Comparison of ENCODE assay signal across 37 cellular contexts in the genomic region with DNA sequence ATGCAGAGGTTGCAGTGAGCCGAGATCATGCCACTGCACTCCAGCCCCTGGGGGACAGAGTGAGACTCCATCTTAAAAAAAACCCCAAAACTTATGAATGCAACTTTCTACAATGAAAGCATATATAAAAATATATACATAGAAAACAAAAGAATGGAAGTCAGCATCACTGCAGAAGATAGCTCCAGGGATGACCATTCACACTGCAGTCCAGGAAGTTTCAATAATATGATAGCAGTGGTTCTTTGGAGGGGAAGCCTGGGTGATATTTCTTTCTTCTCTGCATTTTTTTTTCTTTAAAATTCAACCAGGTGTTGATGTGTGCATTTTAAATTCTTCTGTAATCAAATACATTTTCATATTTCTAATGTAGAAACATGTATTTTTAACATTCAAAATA. TPM values are rescaled to one million over a fixed set of nuclear protein-coding genes. Genes with fewer than 3 reads are reported as not detected.
"Had no signal": no experiment of that assay in that cellular context is flagged by ENCODE, and none has a peak within 500 bp of the region (broad histone marks: within the 10 kb centered on the region; RNA-seq: fewer than 3 reads in every experiment).

No MANE protein-coding gene starts in this region.

- H3K4me3 Mint-ChIP-seq: activated naive CD4-positive, alpha-beta T cell treated with anti-CD3 and anti-CD28 coated beads for 36 hours; activated naive CD4-positive, alpha-beta T cell treated with anti-CD3 and anti-CD28 coated beads, Interleukin-2, amount 10 ng/mL, durations not matched to agents 7 days and 5 days; activated naive CD4-positive, alpha-beta T cell treated with anti-CD3 and anti-CD28 coated beads, Interleukin-2, amount 50 U/mL, for 24 hours; activated naive CD8-positive, alpha-beta T cell; activated naive CD8-positive, alpha-beta T cell treated with anti-CD3 and anti-CD28 coated beads for 36 hours; activated naive CD8-positive, alpha-beta T cell treated with anti-CD3 and anti-CD28 coated beads, Interleukin-2, amount 10 ng/mL, durations not matched to agents 7 days and 5 days; activated naive CD8-positive, alpha-beta T cell treated with anti-CD3 and anti-CD28 coated beads, Interleukin-2, amount 50 U/mL, for 24 hours; activated T-cell treated with anti-CD3 and anti-CD28 coated beads, Interleukin-2, amount 50 U/mL, for 24 hours; activated T-cell treated with anti-CD3 and anti-CD28 coated beads, Interleukin-2, amount 50 U/mL, for 4 hours; activated T-cell treated with anti-CD3 and anti-CD28 coated beads, Interleukin-2, amount 50 U/mL, for 72 hours; activated T-helper 1 cell treated with anti-CD3 and anti-CD28 coated beads, Interleukin-12 subunit alpha, Interleukin-12 subunit beta, Interleukin-2, Interleukin-4 antibody, amounts not matched to agents 30 ng/mL and 10 ng/mL and 1 ng/mL, durations not matched to agents 14 hours and 24 hours and 36 hours; brain; central memory CD8-positive, alpha-beta T cell had no signal

- H3K27me3 ChIP-seq: ascending aorta, body of pancreas, brain microvascular endothelial cell had no signal

- H3K27ac ChIP-seq: adrenal gland, ascending aorta, body of pancreas, brain microvascular endothelial cell, breast epithelium, cardiac muscle cell had no signal

- DNase-seq: activated effector memory CD4-positive, alpha-beta T cell treated with anti-CD3 and anti-CD28 coated beads, Interleukin-2, amount 50 U/mL, for 16 hours; activated effector memory CD4-positive, alpha-beta T cell treated with Interleukin-2 at 50 U/mL for 16 hours; activated gamma-delta T cell; activated gamma-delta T cell treated with Interleukin-2 at 50 U/mL for 16 hours; activated naive CD4-positive, alpha-beta T cell; activated naive CD4-positive, alpha-beta T cell treated with anti-CD3 and anti-CD28 coated beads for 36 hours; activated naive CD4-positive, alpha-beta T cell treated with anti-CD3 and anti-CD28 coated beads, Interleukin-2, amount 10 ng/mL, durations not matched to agents 7 days and 5 days; activated naive CD4-positive, alpha-beta T cell treated with anti-CD3 and anti-CD28 coated beads, Interleukin-2, amount 50 U/mL, for 16 hours; activated naive CD4-positive, alpha-beta T cell treated with Interleukin-2 at 50 U/mL for 16 hours; activated naive CD8-positive, alpha-beta T cell treated with anti-CD3 and anti-CD28 coated beads for 36 hours; activated naive CD8-positive, alpha-beta T cell treated with anti-CD3 and anti-CD28 coated beads, Interleukin-2, amount 10 ng/mL, durations not matched to agents 7 days and 5 days; activated naive CD8-positive, alpha-beta T cell treated with anti-CD3 and anti-CD28 coated beads, Interleukin-2, amount 50 U/mL, for 24 hours; activated T-cell treated with anti-CD3 and anti-CD28 coated beads, Interleukin-2, amount 50 U/mL, for 24 hours; activated T-cell treated with anti-CD3 and anti-CD28 coated beads, Interleukin-2, amount 50 U/mL, for 4 hours; activated T-cell treated with anti-CD3 and anti-CD28 coated beads, Interleukin-2, amount 50 U/mL, for 48 hours; activated T-cell treated with anti-CD3 and anti-CD28 coated beads, Interleukin-2, amount 50 U/mL, for 72 hours; adrenal gland; amniotic stem cell; amygdala; anterior cingulate cortex; aorta; body of pancreas; brain microvascular endothelial cell; caudate nucleus; central memory CD4-positive, alpha-beta T cell; cerebellar nuclear complex had no signal

- H3K27ac Mint-ChIP-seq: activated naive CD4-positive, alpha-beta T cell treated with anti-CD3 and anti-CD28 coated beads for 36 hours; activated naive CD4-positive, alpha-beta T cell treated with anti-CD3 and anti-CD28 coated beads, Interleukin-2, amount 10 ng/mL, durations not matched to agents 7 days and 5 days; activated naive CD4-positive, alpha-beta T cell treated with anti-CD3 and anti-CD28 coated beads, Interleukin-2, amount 50 U/mL, for 24 hours; activated naive CD4-positive, alpha-beta T cell treated with anti-CD3 and anti-CD28 coated beads, Interleukin-2, amount 50 U/mL, for 72 hours; activated naive CD8-positive, alpha-beta T cell; activated naive CD8-positive, alpha-beta T cell treated with anti-CD3 and anti-CD28 coated beads for 36 hours; activated naive CD8-positive, alpha-beta T cell treated with anti-CD3 and anti-CD28 coated beads, Interleukin-2, amount 10 ng/mL, durations not matched to agents 7 days and 5 days; activated naive CD8-positive, alpha-beta T cell treated with anti-CD3 and anti-CD28 coated beads, Interleukin-2, amount 50 U/mL, for 24 hours; activated T-cell treated with anti-CD3 and anti-CD28 coated beads, Interleukin-2, amount 50 U/mL, for 24 hours; activated T-cell treated with anti-CD3 and anti-CD28 coated beads, Interleukin-2, amount 50 U/mL, for 72 hours; activated T-helper 1 cell treated with anti-CD3 and anti-CD28 coated beads, Interleukin-12 subunit alpha, Interleukin-12 subunit beta, Interleukin-2, Interleukin-4 antibody, amounts not matched to agents 30 ng/mL and 10 ng/mL and 1 ng/mL, durations not matched to agents 14 hours and 24 hours and 36 hours; activated T-helper 2 cell treated with anti-CD3 and anti-CD28 coated beads, Interferon-gamma antibody, Interleukin-2, Interleukin-4, amounts not matched to agents 10 μg/mL and 5 μg/mL and 100 μg/mL, durations not matched to agents 14 hours and 24 hours and 36 hours; brain had no signal

- ATAC-seq: activated naive CD4-positive, alpha-beta T cell treated with anti-CD3 and anti-CD28 coated beads, Interleukin-2, amount 50 U/mL, for 72 hours; activated naive CD8-positive, alpha-beta T cell treated with anti-CD3 and anti-CD28 coated beads, Interleukin-2, amount 50 U/mL, for 24 hours; activated T-cell treated with anti-CD3 and anti-CD28 coated beads, Interleukin-2, amount 50 U/mL, for 4 hours; activated T-cell treated with anti-CD3 and anti-CD28 coated beads, Interleukin-2, amount 50 U/mL, for 72 hours; body of pancreas had no signal

- H3K36me3 Mint-ChIP-seq: activated naive CD4-positive, alpha-beta T cell treated with anti-CD3 and anti-CD28 coated beads, Interleukin-2, amount 10 ng/mL, durations not matched to agents 7 days and 5 days; activated naive CD4-positive, alpha-beta T cell treated with anti-CD3 and anti-CD28 coated beads, Interleukin-2, amount 50 U/mL, for 24 hours; activated naive CD4-positive, alpha-beta T cell treated with anti-CD3 and anti-CD28 coated beads, Interleukin-2, amount 50 U/mL, for 72 hours; activated naive CD8-positive, alpha-beta T cell; activated naive CD8-positive, alpha-beta T cell treated with anti-CD3 and anti-CD28 coated beads for 36 hours; activated naive CD8-positive, alpha-beta T cell treated with anti-CD3 and anti-CD28 coated beads, Interleukin-2, amount 10 ng/mL, durations not matched to agents 7 days and 5 days; brain had no signal

- H3K9me3 Mint-ChIP-seq: activated naive CD4-positive, alpha-beta T cell treated with anti-CD3 and anti-CD28 coated beads, Interleukin-2, amount 10 ng/mL, durations not matched to agents 7 days and 5 days; activated naive CD4-positive, alpha-beta T cell treated with anti-CD3 and anti-CD28 coated beads, Interleukin-2, amount 50 U/mL, for 24 hours; activated T-helper 1 cell treated with anti-CD3 and anti-CD28 coated beads, Interleukin-12 subunit alpha, Interleukin-12 subunit beta, Interleukin-2, Interleukin-4 antibody, amounts not matched to agents 30 ng/mL and 10 ng/mL and 1 ng/mL, durations not matched to agents 14 hours and 24 hours and 36 hours; central memory CD8-positive, alpha-beta T cell had no signal

- H3K4me3 ChIP-seq: adrenal gland, ascending aorta, body of pancreas, breast epithelium, cardiac muscle cell had no signal

- H3K4me1 Mint-ChIP-seq: activated naive CD4-positive, alpha-beta T cell treated with anti-CD3 and anti-CD28 coated beads, Interleukin-2, amount 10 ng/mL, durations not matched to agents 7 days and 5 days; brain had no signal

- H3K36me3 ChIP-seq: adrenal gland, ascending aorta, brain microvascular endothelial cell, breast epithelium, cardiac muscle cell had no signal

- H3K9me3 ChIP-seq: ascending aorta, body of pancreas, breast epithelium had no signal

- H3K4me1 ChIP-seq: adrenal gland, ascending aorta, body of pancreas, breast epithelium had no signal

RNA-seq across cellular contexts. Expression of gene HLA-G, which starts 12.3 kb away (rescaled TPM):
- total RNA-seq: ascending aorta, breast epithelium, cardiac muscle cell, cerebellum had no signal
- polyA plus RNA-seq: adrenal gland had no signal
